In the genomic region with DNA sequence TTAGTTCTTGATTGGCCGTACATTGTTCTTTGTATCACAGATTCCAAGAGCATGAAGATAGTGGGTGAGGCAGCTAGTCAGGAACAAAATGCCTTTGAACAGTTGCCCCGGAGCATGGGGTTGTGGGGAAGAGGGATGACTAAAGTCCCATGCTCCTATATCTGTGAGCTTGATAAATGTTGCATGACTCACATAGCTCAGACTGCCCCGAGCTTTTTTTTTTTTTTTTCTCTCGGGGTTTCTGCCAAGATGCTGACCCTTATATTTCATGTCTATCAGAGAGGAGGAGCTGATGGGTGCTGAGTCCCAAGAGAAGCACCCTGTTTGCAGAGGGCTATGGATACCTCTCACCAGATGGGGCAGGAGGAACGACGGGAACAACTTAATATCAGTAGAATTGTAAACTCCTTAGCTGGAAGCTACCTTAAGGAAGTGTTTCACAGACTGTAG, we compare ENCODE assay signal across 1 cellular context.
TF ChIP-seq lines count a peak whose summit lies in the region.

No MANE protein-coding gene starts in this region.

TF ChIP-seq in K562, 482 proteins besides CTCF, POLR2A, EP300 and RAD21 (continued from another document):
- TF ChIP-seq MGA (IDR thresholded peaks at IDR 0.05) (no peak), JUND (IDR thresholded peaks at IDR 0.05; ENCODE audit: borderline replicate concordance, low read depth, low read length) (peak; percentile 93), JUND (tag; IDR thresholded peaks at IDR 0.05; ENCODE audit: borderline replicate concordance, low read depth, low read length) (peak; percentile 91; the same call in 2 of the 3 replicates), ARID2 (IDR thresholded peaks at IDR 0.05) (no peak), CCNT2 (IDR thresholded peaks at IDR 0.05; ENCODE audit: borderline replicate concordance, extremely low read depth, insufficient read length, low read depth, low read length) (peak; percentile 24), SMARCC2 (IDR thresholded peaks at IDR 0.05; ENCODE audit: low read depth) (0 out of 2 replicates have a peak, but pooled peaks have one; percentile 48), HMBOX1 (IDR thresholded peaks at IDR 0.05) (peak; percentile 75), FOSL1 (tag; conservative IDR thresholded peaks at IDR 0.05) (peak; percentile 98), ZNF384 (IDR thresholded peaks at IDR 0.05; ENCODE audit: low read depth, low read length) (peak; percentile 98), SMARCA4 (IDR thresholded peaks at IDR 0.05) (peak; percentile 81), DPF2 (IDR thresholded peaks at IDR 0.05) (peak; percentile 87)
- TF ChIP-seq, protein P1, sequence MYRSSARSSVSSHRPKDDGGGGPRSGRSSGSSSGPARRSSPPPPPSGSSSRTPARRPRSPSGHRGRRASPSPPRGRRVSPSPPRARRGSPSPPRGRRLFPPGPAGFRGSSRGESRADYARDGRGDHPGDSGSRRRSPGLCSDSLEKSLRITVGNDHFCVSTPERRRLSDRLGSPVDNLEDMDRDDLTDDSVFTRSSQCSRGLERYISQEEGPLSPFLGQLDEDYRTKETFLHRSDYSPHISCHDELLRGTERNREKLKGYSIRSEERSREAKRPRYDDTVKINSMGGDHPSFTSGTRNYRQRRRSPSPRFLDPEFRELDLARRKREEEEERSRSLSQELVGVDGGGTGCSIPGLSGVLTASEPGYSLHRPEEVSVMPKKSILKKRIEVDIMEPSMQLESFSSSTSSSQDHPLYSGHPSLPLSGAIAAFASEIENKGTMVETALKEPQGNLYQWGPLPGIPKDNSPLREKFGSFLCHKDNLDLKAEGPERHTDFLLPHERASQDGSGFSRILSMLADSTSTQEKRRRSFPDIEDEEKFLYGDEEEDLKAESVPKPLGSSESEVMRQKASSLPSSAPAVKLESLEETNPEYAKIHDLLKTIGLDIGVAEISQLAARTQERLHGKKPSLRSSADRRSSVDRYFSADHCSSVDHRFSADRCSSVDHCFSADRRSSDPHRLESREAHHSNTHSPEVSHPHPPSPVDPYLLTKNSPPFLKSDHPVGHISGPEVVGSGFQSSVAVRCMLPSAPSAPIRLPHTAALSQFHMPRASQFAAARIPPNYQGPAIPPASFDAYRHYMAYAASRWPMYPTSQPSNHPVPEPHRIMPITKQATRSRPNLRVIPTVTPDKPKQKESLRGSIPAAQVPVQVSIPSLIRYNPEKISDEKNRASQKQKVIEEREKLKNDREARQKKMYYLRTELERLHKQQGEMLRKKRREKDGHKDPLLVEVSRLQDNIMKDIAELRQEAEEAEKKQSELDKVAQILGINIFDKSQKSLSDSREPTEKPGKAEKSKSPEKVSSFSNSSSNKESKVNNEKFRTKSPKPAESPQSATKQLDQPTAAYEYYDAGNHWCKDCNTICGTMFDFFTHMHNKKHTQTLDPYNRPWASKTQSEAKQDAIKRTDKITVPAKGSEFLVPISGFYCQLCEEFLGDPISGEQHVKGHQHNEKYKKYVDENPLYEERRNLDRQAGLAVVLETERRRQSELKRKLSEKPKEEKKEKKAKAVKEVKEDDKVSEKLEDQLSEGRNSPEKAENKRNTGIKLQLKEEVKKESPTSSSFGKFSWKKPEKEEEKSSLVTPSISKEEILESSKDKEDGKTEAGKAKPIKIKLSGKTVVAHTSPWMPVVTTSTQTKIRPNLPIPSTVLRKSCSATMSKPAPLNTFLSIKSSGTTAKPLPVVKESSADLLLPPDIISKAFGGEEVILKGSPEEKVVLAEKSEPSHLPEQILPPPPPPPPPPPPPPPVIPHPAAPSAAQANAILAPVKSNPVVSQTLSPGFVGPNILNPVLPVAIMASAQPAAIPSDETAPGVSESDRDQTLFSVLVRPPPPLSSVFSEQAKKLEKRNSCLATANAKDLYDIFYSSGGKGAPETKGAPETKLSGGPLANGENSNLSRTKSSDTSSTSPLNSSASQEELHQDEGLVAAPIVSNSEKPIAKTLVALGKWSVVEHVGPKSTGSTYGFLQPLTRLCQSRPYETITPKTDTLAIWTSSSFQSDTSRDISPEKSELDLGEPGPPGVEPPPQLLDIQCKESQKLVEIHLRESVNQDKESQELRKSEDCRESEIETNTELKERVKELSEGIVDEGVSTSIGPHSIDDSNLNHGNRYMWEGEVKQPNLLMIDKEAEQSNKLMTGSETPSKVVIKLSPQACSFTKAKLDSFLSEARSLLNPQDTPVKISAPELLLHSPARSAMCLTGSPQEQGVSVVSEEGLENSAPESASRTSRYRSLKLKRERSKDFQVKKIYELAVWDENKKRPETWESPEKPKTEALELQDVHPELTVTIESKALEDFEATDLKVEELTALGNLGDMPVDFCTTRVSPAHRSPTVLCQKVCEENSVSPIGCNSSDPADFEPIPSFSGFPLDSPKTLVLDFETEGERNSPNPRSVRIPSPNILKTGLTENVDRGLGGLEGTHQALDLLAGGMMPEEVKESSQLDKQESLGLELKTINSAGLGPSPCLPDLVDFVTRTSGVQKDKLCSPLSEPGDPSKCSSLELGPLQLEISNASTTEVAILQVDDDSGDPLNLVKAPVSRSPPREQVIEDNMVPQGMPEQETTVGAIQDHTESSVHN (IDR thresholded peaks at IDR 0.05; ENCODE audit: borderline replicate concordance in 1 of 2, low read depth in 1 of 2) = no peak
- TF ChIP-seq, protein P2, sequence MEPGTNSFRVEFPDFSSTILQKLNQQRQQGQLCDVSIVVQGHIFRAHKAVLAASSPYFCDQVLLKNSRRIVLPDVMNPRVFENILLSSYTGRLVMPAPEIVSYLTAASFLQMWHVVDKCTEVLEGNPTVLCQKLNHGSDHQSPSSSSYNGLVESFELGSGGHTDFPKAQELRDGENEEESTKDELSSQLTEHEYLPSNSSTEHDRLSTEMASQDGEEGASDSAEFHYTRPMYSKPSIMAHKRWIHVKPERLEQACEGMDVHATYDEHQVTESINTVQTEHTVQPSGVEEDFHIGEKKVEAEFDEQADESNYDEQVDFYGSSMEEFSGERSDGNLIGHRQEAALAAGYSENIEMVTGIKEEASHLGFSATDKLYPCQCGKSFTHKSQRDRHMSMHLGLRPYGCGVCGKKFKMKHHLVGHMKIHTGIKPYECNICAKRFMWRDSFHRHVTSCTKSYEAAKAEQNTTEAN (CRISPR knock-in tag; IDR thresholded peaks at IDR 0.05) = no peak
